Comparison of ENCODE assay signal across 30 cellular contexts in the genomic region with DNA sequence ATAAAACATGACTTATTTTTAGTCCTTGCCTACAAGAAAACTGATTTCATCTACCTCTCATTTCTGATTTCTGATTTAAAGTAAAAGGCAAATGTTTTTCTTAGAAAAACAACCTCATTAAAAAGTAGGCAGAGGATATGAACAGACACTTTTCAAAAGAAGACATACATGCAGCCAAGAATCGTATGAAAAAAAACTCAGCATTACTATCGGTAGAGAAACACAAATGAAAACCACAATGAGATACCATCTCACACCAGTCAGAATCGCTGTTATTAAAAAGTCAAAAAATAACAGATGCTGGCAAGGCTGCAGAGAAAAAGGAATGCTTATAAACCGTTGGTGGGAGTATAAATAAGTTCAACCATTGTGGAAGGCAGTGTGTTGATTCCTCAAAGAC.
"Had no signal": no experiment of that assay in that cellular context is flagged by ENCODE, and none has a peak within 500 bp of the region (broad histone marks: within the 10 kb centered on the region; RNA-seq: fewer than 3 reads in every experiment).

No MANE protein-coding gene starts in this region.

- ATAC-seq: activated CD8-positive, alpha-beta T cell treated with anti-CD3 and anti-CD28 coated beads for 36 hours; activated naive CD8-positive, alpha-beta T cell treated with anti-CD3 and anti-CD28 coated beads, Interleukin-2, amount 50 U/mL, for 24 hours; activated T-cell treated with anti-CD3 and anti-CD28 coated beads, Interleukin-2, amount 50 U/mL, for 4 hours; body of pancreas; effector memory CD8-positive, alpha-beta T cell; foreskin keratinocyte; gastrocnemius medialis; heart left ventricle; T-helper 17 cell had no signal

- H3K27me3 Mint-ChIP-seq: activated CD8-positive, alpha-beta T cell treated with anti-CD3 and anti-CD28 coated beads for 36 hours; activated naive CD4-positive, alpha-beta T cell treated with anti-CD3 and anti-CD28 coated beads, Interleukin-2, amount 50 U/mL, for 24 hours; activated naive CD8-positive, alpha-beta T cell treated with anti-CD3 and anti-CD28 coated beads for 36 hours; activated naive CD8-positive, alpha-beta T cell treated with anti-CD3 and anti-CD28 coated beads, Interleukin-2, amount 50 U/mL, for 24 hours; effector memory CD8-positive, alpha-beta T cell; T-helper 17 cell had no signal

- H3K9me3 Mint-ChIP-seq: activated CD8-positive, alpha-beta T cell treated with anti-CD3 and anti-CD28 coated beads for 36 hours; activated naive CD4-positive, alpha-beta T cell treated with anti-CD3 and anti-CD28 coated beads for 36 hours; activated naive CD4-positive, alpha-beta T cell treated with anti-CD3 and anti-CD28 coated beads, Interleukin-2, amount 50 U/mL, for 24 hours; activated naive CD8-positive, alpha-beta T cell treated with anti-CD3 and anti-CD28 coated beads for 36 hours; activated naive CD8-positive, alpha-beta T cell treated with anti-CD3 and anti-CD28 coated beads, Interleukin-2, amount 50 U/mL, for 24 hours; activated T-cell treated with anti-CD3 and anti-CD28 coated beads, Interleukin-2, amount 50 U/mL, for 4 hours; activated T-helper 1 cell treated with anti-CD3 and anti-CD28 coated beads, Interleukin-12 subunit alpha, Interleukin-12 subunit beta, Interleukin-2, Interleukin-4 antibody, amounts not matched to agents 30 ng/mL and 10 ng/mL and 1 ng/mL, durations not matched to agents 14 hours and 24 hours and 36 hours; activated T-helper 2 cell treated with anti-CD3 and anti-CD28 coated beads, Interferon-gamma antibody, Interleukin-2, Interleukin-4, amounts not matched to agents 10 μg/mL and 5 μg/mL and 100 μg/mL, durations not matched to agents 14 hours and 24 hours and 36 hours; effector memory CD8-positive, alpha-beta T cell had no signal

- H3K4me3 Mint-ChIP-seq: activated CD8-positive, alpha-beta T cell treated with anti-CD3 and anti-CD28 coated beads for 36 hours; activated naive CD4-positive, alpha-beta T cell treated with anti-CD3 and anti-CD28 coated beads for 36 hours; activated naive CD4-positive, alpha-beta T cell treated with anti-CD3 and anti-CD28 coated beads, Interleukin-2, amount 50 U/mL, for 24 hours; activated naive CD8-positive, alpha-beta T cell treated with anti-CD3 and anti-CD28 coated beads for 36 hours; activated naive CD8-positive, alpha-beta T cell treated with anti-CD3 and anti-CD28 coated beads, Interleukin-2, amount 50 U/mL, for 24 hours; activated T-cell treated with anti-CD3 and anti-CD28 coated beads, Interleukin-2, amount 50 U/mL, for 4 hours; activated T-helper 1 cell treated with anti-CD3 and anti-CD28 coated beads, Interleukin-12 subunit alpha, Interleukin-12 subunit beta, Interleukin-2, Interleukin-4 antibody, amounts not matched to agents 30 ng/mL and 10 ng/mL and 1 ng/mL, durations not matched to agents 14 hours and 24 hours and 36 hours; effector memory CD8-positive, alpha-beta T cell had no signal

- H3K27ac ChIP-seq: adrenal gland, body of pancreas, esophagus muscularis mucosa, foreskin keratinocyte, gastrocnemius medialis, heart left ventricle had no signal

- H3K9me3 ChIP-seq: adrenal gland, body of pancreas, esophagus muscularis mucosa, gastrocnemius medialis, heart left ventricle had no signal

- H3K4me1 Mint-ChIP-seq: activated naive CD4-positive, alpha-beta T cell treated with anti-CD3 and anti-CD28 coated beads, Interleukin-2, amount 50 U/mL, for 24 hours; activated naive CD8-positive, alpha-beta T cell treated with anti-CD3 and anti-CD28 coated beads for 36 hours; activated naive CD8-positive, alpha-beta T cell treated with anti-CD3 and anti-CD28 coated beads, Interleukin-2, amount 50 U/mL, for 24 hours had no signal

- DNase-seq: activated CD4-positive, alpha-beta T cell treated with anti-CD3 and anti-CD28 coated beads for 1 hour; activated CD4-positive, alpha-beta T cell treated with anti-CD3 and anti-CD28 coated beads for 48 hours; activated CD8-positive, alpha-beta memory T cell treated with anti-CD3 and anti-CD28 coated beads, Interleukin-2, amount 50 U/mL, for 48 hours; activated CD8-positive, alpha-beta T cell treated with anti-CD3 and anti-CD28 coated beads for 36 hours; activated effector memory CD4-positive, alpha-beta T cell treated with anti-CD3 and anti-CD28 coated beads, Interleukin-2, amount 50 U/mL, for 16 hours; activated naive CD4-positive, alpha-beta T cell treated with anti-CD3 and anti-CD28 coated beads for 36 hours; activated naive CD8-positive, alpha-beta T cell treated with anti-CD3 and anti-CD28 coated beads for 36 hours; activated naive CD8-positive, alpha-beta T cell treated with anti-CD3 and anti-CD28 coated beads, Interleukin-2, amount 50 U/mL, for 24 hours; activated T-cell treated with anti-CD3 and anti-CD28 coated beads for 4 hours; activated T-cell treated with anti-CD3 and anti-CD28 coated beads, Interleukin-2, amount 50 U/mL, for 4 hours; adrenal gland; amygdala; aorta; body of pancreas; caudate nucleus; cortex of kidney; dermis blood vessel endothelial cell; effector CD4-positive, alpha-beta T cell; effector memory CD8-positive, alpha-beta T cell; erythroblast; foreskin keratinocyte; gastrocnemius medialis; glutamatergic neuron; heart left ventricle; T-helper 1 cell; T-helper 17 cell had no signal

- H3K27ac Mint-ChIP-seq: activated CD8-positive, alpha-beta T cell treated with anti-CD3 and anti-CD28 coated beads for 36 hours; activated naive CD4-positive, alpha-beta T cell treated with anti-CD3 and anti-CD28 coated beads for 36 hours; activated naive CD4-positive, alpha-beta T cell treated with anti-CD3 and anti-CD28 coated beads, Interleukin-2, amount 50 U/mL, for 24 hours; activated naive CD8-positive, alpha-beta T cell treated with anti-CD3 and anti-CD28 coated beads for 36 hours; activated naive CD8-positive, alpha-beta T cell treated with anti-CD3 and anti-CD28 coated beads, Interleukin-2, amount 50 U/mL, for 24 hours; activated T-helper 2 cell treated with anti-CD3 and anti-CD28 coated beads, Interferon-gamma antibody, Interleukin-2, Interleukin-4, amounts not matched to agents 10 μg/mL and 5 μg/mL and 100 μg/mL, durations not matched to agents 14 hours and 24 hours and 36 hours; effector memory CD8-positive, alpha-beta T cell; T-helper 17 cell had no signal
